9 cellular contexts compared by ENCODE assay signal in genomic region chr10:76878514-76878913, GRCh38.
"Had no signal": no experiment of that assay in that cellular context is flagged by ENCODE, and none has a peak within 500 bp of the region (broad histone marks: within the 10 kb centered on the region; RNA-seq: fewer than 3 reads in every experiment).

No MANE protein-coding gene starts in this region.

- H3K4me3 ChIP-seq: GM23338, HAP-1 had no signal

- H3K9me3 Mint-ChIP-seq: GM23338, HFFc6, IgD-negative memory B cell had no signal

- H3K4me2 ChIP-seq: GM23338, KMS-11 had no signal

- H3K36me3 ChIP-seq: HAP-1 had no signal

- H3K9me3 ChIP-seq: HAP-1 had no signal

- ATAC-seq: GM23338, HCT116 had no signal

- H3K9ac ChIP-seq: KMS-11 had no signal

- H3K4me1 ChIP-seq: HAP-1 had no signal

- H3K4me3 Mint-ChIP-seq: GM23338, HFFc6, IgD-negative memory B cell had no signal

- DNase-seq: H7, HFFc6, Karpas-422 had no signal

- H3K27ac Mint-ChIP-seq: GM23338, HFFc6 had no signal

- H3K27me3 Mint-ChIP-seq: IgD-negative memory B cell had no signal

- H3K27ac ChIP-seq: HL-60, KMS-11 had no signal
